8 cellular contexts compared by ENCODE assay signal in the genomic region with DNA sequence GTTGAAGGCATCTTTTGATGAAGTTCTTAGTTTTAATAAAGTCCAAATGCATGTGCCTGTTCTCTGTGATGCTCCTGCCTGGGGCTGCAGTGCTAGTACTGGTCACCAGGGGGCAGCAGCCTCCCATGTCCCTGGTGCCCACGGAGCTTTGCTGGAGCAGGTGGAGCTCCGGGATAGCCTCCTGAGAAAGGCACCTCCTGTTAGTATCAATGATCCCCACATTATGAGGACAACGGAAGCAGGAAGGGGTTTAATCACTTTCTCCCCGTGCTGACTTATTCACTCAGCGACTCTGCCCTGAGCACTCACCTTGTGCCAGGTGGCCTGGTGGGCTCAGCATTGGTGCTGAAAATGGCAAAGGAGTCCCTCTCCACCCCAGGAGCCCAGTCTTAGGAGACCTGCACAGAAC.
DNase-seq lines count a peak whose midpoint lies in the region; ATAC-seq and TF ChIP-seq lines count a peak whose summit lies in the region.

No MANE protein-coding gene starts in this region.

- peaks cover 14% of the 10 kb centered on the region for H3K4me1 Mint-ChIP-seq in memory B cell

- H3K9me3 Mint-ChIP-seq in memory B cell = peaks cover under 1% of the 10 kb centered on the region

- no peak overlapping the region for H3K4me3 ChIP-seq in AG10803 (ENCODE audit: low read length)

- ATAC-seq in memory B cell (ENCODE audit: low read depth) (peak; percentile 63), HG02798 (IDR thresholded peaks at IDR 0.05; ENCODE audit: poor library complexity, unreplicated experiment) (no peak)

- peak; percentile 98 for TF ChIP-seq CTCF in AG10803 (conservative IDR thresholded peaks at IDR 0.05; ENCODE audit: low read length)

- H3K36me3 Mint-ChIP-seq in memory B cell = peaks cover 1% of the 10 kb centered on the region

- H3K4me3 Mint-ChIP-seq in memory B cell = no peak overlapping the region

- no peak overlapping the region for H3K27ac Mint-ChIP-seq in memory B cell

- DNase-seq in AG10803 (ENCODE audit: low read depth) (peak; percentile 37), GM19240 (ENCODE audit: insufficient read length, low spot score) (peak; percentile 70), NCI-H2227 (lab: John Stamatoyannopoulos, UW; ENCODE audit: unreplicated experiment) (peak; percentile 63), memory B cell (ENCODE audit: low spot score in 2 of 2) (peak; percentile 70 to 74)
- peak; percentile 55 to 61 for DNase-seq in activated CD4-positive, alpha-beta T cell treated with anti-CD3 and anti-CD28 coated beads, Interleukin-2, amount 50 U/mL, for 4 hours
- DNase-seq in effector CD8-positive, alpha-beta T cell (lab: John Stamatoyannopoulos, UW) = peak; percentile 45
- DNase-seq in stimulated activated CD8-positive, alpha-beta memory T cell treated with anti-CD3 and anti-CD28 coated beads, Interleukin-2, amount 100 ng/mL, for 1 hour (ENCODE audit: low read depth in 2 of 2) = peak; percentile 43 to 45

- no peaks in the 10 kb centered on the region for H3K27me3 Mint-ChIP-seq in memory B cell
